ENCODE assay signal across 1 cellular context in the genomic region with DNA sequence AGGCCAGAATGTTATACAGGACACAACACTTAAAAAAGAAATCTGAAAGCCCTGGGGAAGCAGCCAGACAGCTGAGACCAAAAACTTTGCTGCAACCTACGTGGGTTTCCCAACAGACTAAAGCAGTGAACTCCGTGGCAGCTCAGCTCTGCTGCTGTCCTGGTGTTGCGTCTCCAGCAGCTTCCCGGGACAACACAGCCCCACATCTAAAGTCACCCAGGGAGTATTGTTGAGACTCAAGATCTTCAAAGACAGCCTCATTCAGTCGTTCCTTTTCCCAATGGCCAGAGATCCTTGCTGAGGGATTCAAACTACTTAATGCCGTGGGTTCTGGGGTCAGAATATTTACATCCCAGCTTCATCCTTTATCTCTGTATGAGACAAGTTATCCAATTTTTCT.
TF ChIP-seq lines count a peak whose summit lies in the region.

No MANE protein-coding gene starts in this region.

TF ChIP-seq in GM23338, 12 proteins besides CTCF, POLR2A, EP300 and RAD21 (continued from another document):
- TF ChIP-seq, protein P1, sequence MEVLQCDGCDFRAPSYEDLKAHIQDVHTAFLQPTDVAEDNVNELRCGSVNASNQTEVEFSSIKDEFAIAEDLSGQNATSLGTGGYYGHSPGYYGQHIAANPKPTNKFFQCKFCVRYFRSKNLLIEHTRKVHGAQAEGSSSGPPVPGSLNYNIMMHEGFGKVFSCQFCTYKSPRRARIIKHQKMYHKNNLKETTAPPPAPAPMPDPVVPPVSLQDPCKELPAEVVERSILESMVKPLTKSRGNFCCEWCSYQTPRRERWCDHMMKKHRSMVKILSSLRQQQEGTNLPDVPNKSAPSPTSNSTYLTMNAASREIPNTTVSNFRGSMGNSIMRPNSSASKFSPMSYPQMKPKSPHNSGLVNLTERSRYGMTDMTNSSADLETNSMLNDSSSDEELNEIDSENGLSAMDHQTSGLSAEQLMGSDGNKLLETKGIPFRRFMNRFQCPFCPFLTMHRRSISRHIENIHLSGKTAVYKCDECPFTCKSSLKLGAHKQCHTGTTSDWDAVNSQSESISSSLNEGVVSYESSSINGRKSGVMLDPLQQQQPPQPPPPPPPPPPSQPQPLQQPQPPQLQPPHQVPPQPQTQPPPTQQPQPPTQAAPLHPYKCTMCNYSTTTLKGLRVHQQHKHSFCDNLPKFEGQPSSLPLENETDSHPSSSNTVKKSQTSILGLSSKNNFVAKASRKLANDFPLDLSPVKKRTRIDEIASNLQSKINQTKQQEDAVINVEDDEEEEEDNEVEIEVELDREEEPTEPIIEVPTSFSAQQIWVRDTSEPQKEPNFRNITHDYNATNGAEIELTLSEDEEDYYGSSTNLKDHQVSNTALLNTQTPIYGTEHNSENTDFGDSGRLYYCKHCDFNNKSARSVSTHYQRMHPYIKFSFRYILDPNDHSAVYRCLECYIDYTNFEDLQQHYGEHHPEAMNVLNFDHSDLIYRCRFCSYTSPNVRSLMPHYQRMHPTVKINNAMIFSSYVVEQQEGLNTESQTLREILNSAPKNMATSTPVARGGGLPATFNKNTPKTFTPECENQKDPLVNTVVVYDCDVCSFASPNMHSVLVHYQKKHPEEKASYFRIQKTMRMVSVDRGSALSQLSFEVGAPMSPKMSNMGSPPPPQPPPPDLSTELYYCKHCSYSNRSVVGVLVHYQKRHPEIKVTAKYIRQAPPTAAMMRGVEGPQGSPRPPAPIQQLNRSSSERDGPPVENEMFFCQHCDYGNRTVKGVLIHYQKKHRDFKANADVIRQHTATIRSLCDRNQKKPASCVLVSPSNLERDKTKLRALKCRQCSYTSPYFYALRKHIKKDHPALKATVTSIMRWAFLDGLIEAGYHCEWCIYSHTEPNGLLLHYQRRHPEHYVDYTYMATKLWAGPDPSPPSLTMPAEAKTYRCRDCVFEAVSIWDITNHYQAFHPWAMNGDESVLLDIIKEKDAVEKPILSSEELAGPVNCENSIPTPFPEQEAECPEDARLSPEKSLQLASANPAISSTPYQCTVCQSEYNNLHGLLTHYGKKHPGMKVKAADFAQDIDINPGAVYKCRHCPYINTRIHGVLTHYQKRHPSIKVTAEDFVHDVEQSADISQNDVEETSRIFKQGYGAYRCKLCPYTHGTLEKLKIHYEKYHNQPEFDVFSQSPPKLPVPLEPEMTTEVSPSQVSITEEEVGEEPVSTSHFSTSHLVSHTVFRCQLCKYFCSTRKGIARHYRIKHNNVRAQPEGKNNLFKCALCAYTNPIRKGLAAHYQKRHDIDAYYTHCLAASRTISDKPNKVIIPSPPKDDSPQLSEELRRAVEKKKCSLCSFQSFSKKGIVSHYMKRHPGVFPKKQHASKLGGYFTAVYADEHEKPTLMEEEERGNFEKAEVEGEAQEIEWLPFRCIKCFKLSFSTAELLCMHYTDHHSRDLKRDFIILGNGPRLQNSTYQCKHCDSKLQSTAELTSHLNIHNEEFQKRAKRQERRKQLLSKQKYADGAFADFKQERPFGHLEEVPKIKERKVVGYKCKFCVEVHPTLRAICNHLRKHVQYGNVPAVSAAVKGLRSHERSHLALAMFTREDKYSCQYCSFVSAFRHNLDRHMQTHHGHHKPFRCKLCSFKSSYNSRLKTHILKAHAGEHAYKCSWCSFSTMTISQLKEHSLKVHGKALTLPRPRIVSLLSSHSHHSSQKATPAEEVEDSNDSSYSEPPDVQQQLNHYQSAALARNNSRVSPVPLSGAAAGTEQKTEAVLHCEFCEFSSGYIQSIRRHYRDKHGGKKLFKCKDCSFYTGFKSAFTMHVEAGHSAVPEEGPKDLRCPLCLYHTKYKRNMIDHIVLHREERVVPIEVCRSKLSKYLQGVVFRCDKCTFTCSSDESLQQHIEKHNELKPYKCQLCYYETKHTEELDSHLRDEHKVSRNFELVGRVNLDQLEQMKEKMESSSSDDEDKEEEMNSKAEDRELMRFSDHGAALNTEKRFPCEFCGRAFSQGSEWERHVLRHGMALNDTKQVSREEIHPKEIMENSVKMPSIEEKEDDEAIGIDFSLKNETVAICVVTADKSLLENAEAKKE (CRISPR knock-in tag; IDR thresholded peaks at IDR 0.05) = no peak
